Comparison of ENCODE assay signal across 13 cellular contexts in the genomic region with DNA sequence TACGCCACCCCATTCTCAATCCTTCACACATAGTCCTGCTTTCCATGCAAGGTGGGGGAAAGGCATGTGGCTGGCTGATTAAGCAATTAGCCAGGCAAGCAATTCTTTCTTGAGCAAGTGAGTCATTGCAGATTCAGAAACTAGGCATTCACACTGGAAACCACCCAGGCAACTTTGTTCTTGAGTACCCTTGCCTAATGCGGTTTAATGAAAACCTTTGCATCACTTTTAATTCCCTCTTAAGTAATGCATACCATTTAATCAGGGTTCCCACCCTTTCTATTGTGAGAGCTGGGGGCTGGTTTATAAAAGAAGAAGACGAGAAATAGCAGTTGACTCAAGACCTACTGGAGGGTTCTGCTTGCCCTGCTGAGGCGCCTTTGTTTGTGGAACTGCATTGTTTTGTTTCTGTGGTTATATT. TPM values are rescaled to one million over a fixed set of nuclear protein-coding genes. Genes with fewer than 3 reads are reported as not detected.
DNase-seq lines count a peak whose midpoint lies in the region; ATAC-seq and TF ChIP-seq lines count a peak whose summit lies in the region.
"Had no signal": no experiment of that assay in that cellular context is flagged by ENCODE, and none has a peak within 500 bp of the region (broad histone marks: within the 10 kb centered on the region; RNA-seq: fewer than 3 reads in every experiment).

No MANE protein-coding gene starts in this region.

- DNase-seq in activated naive CD4-positive, alpha-beta T cell treated with anti-CD3 and anti-CD28 coated beads for 36 hours, result peak; percentile 45
- DNase-seq in activated naive CD4-positive, alpha-beta T cell (lab: John Stamatoyannopoulos, UW), result no peak
- DNase-seq in SKM-1 treated with dmso at 0.1 percent for 144 hours (lab: John Stamatoyannopoulos, UW; ENCODE audit: unreplicated experiment) (peak; percentile 65), fibroblast of pulmonary artery (ENCODE audit: low read depth) (peak; percentile 86), Karpas-422 (no peak), NCI-H2107 treated with DMSO at 0.1 percent for 48 hours (lab: John Stamatoyannopoulos, UW; ENCODE audit: unreplicated experiment) (no peak)
- DNase-seq in stimulated activated naive CD8-positive, alpha-beta T cell treated with anti-CD3 and anti-CD28 coated beads, Interleukin-15, amount 100 ng/mL, for 72 hours, result no peak
- DNase-seq: activated CD8-positive, alpha-beta T cell treated with anti-CD3 and anti-CD28 coated beads for 36 hours; AML-193; OCI-M1 had no signal

- H3K27ac ChIP-seq in Karpas-422 (ENCODE audit: low read length), result no peak overlapping the region
- H3K27ac ChIP-seq: cardiac muscle cell had no signal

- no peak overlapping the region for H3K9ac ChIP-seq in Karpas-422 (ENCODE audit: low read length)

- H3K27ac Mint-ChIP-seq in activated naive CD4-positive, alpha-beta T cell treated with anti-CD3 and anti-CD28 coated beads for 36 hours, result no peak overlapping the region
- H3K27ac Mint-ChIP-seq in stimulated activated naive CD8-positive, alpha-beta T cell treated with anti-CD3 and anti-CD28 coated beads, Interleukin-15, amount 100 ng/mL, for 72 hours, result no peak overlapping the region
- H3K27ac Mint-ChIP-seq: activated CD8-positive, alpha-beta T cell treated with anti-CD3 and anti-CD28 coated beads for 36 hours had no signal

- no peaks in the 10 kb centered on the region for H3K79me2 ChIP-seq in Karpas-422 (ENCODE audit: low read length)

- H3K9me3 ChIP-seq in Karpas-422 (ENCODE audit: low read length), result peaks cover 24% of the 10 kb centered on the region

- intact Hi-C loops in activated naive CD4-positive, alpha-beta T cell treated with anti-CD3 and anti-CD28 coated beads for 36 hours (cut with micrococcal nuclease), result no loop called here

- H3K4me3 ChIP-seq in fibroblast of pulmonary artery (replicated peaks; ENCODE audit: low read depth, low read length) (no peak overlapping the region), Karpas-422 (ENCODE audit: low read length) (no peak overlapping the region)
- H3K4me3 ChIP-seq: cardiac muscle cell had no signal

- no peaks in the 10 kb centered on the region for H3K4me1 ChIP-seq in Karpas-422 (ENCODE audit: low read length)

- peak overlapping the region; percentile 14 for H3K4me3 Mint-ChIP-seq in activated naive CD4-positive, alpha-beta T cell treated with anti-CD3 and anti-CD28 coated beads for 36 hours
- no peak overlapping the region for H3K4me3 Mint-ChIP-seq in stimulated activated naive CD8-positive, alpha-beta T cell treated with anti-CD3 and anti-CD28 coated beads, Interleukin-15, amount 100 ng/mL, for 72 hours
- H3K4me3 Mint-ChIP-seq: activated CD8-positive, alpha-beta T cell treated with anti-CD3 and anti-CD28 coated beads for 36 hours had no signal

- no peak overlapping the region for H2AFZ ChIP-seq in Karpas-422 (ENCODE audit: low read length)

- H3K4me2 ChIP-seq in Karpas-422 (ENCODE audit: low read depth, low read length, poor library complexity, severe bottlenecking), result no peak overlapping the region

- peaks cover 5% of the 10 kb centered on the region for H3K27me3 Mint-ChIP-seq in activated naive CD4-positive, alpha-beta T cell treated with anti-CD3 and anti-CD28 coated beads for 36 hours (ENCODE audit: low read depth)
- peaks cover 23% of the 10 kb centered on the region for H3K27me3 Mint-ChIP-seq in stimulated activated naive CD8-positive, alpha-beta T cell treated with anti-CD3 and anti-CD28 coated beads, Interleukin-15, amount 100 ng/mL, for 72 hours

- no peaks in the 10 kb centered on the region for H3K9me3 Mint-ChIP-seq in activated naive CD4-positive, alpha-beta T cell treated with anti-CD3 and anti-CD28 coated beads for 36 hours
- peaks cover 0 to 5% of the 10 kb centered on the region in 2 donors for H3K9me3 Mint-ChIP-seq in stimulated activated naive CD8-positive, alpha-beta T cell treated with anti-CD3 and anti-CD28 coated beads, Interleukin-15, amount 100 ng/mL, for 72 hours
- H3K9me3 Mint-ChIP-seq: activated CD8-positive, alpha-beta T cell treated with anti-CD3 and anti-CD28 coated beads for 36 hours had no signal

- H3K36me3 ChIP-seq in Karpas-422 (ENCODE audit: insufficient read depth, low read length), result no peaks in the 10 kb centered on the region
- H3K36me3 ChIP-seq: cardiac muscle cell had no signal

- H3K9me2 ChIP-seq in Karpas-422 (replicated peaks; ENCODE audit: insufficient read depth, low read length), result no peaks in the 10 kb centered on the region

- TF ChIP-seq CTCF in fibroblast of pulmonary artery (IDR thresholded peaks at IDR 0.05; ENCODE audit: low read length, missing control alignments), result no peak

- no peaks in the 10 kb centered on the region for H3K36me3 Mint-ChIP-seq in activated naive CD4-positive, alpha-beta T cell treated with anti-CD3 and anti-CD28 coated beads for 36 hours (ENCODE audit: low read depth)

- CTCF ChIA-PET in activated naive CD4-positive, alpha-beta T cell treated with anti-CD3 and anti-CD28 coated beads for 36 hours (lab: Charles Lee), result no interaction called here

- peaks cover 17% of the 10 kb centered on the region for H3K4me1 Mint-ChIP-seq in activated naive CD4-positive, alpha-beta T cell treated with anti-CD3 and anti-CD28 coated beads for 36 hours (ENCODE audit: low read depth)
- peaks cover 13% of the 10 kb centered on the region for H3K4me1 Mint-ChIP-seq in stimulated activated naive CD8-positive, alpha-beta T cell treated with anti-CD3 and anti-CD28 coated beads, Interleukin-15, amount 100 ng/mL, for 72 hours

- no peaks in the 10 kb centered on the region for H3K27me3 ChIP-seq in Karpas-422 (ENCODE audit: low read length)
- H3K27me3 ChIP-seq: cardiac muscle cell had no signal

- ATAC-seq in stimulated activated naive CD8-positive, alpha-beta T cell treated with anti-CD3 and anti-CD28 coated beads, Interleukin-15, amount 100 ng/mL, for 72 hours, result peak; percentile 43
- no peak for ATAC-seq in GM21576 (IDR thresholded peaks at IDR 0.05; ENCODE audit: unreplicated experiment)
- ATAC-seq: activated CD8-positive, alpha-beta T cell treated with anti-CD3 and anti-CD28 coated beads for 36 hours had no signal

- H4K20me1 ChIP-seq in Karpas-422 (ENCODE audit: insufficient read depth, low read depth, low read length), result no peaks in the 10 kb centered on the region

RNA-seq across cellular contexts. Expression of gene TSHZ2, which starts 49.0 kb away (rescaled TPM):
- total RNA-seq in activated naive CD4-positive, alpha-beta T cell treated with anti-CD3 and anti-CD28 coated beads for 36 hours, result 10 to 100 TPM; 34.1 to 37.8 TPM
- 0.11 TPM in 1 of 2 replicates, not detected in the other for total RNA-seq in Karpas-422 (2014; rRNA removed; shearing (Covaris generic); ENCODE audit: low replicate concordance)
- total RNA-seq: pulmonary artery endothelial cell had no signal

Comparison
In these comparisons a context has a peak if more than half of its experiments do, and no peak if none do; other contexts are left out.
1. DNase-seq: peak in activated naive CD4-positive, alpha-beta T cell treated with anti-CD3 and anti-CD28 coated beads for 36 hours (single experiment), SKM-1 treated with dmso at 0.1 percent for 144 hours (single experiment) and fibroblast of pulmonary artery (single experiment); none in activated naive CD4-positive, alpha-beta T cell (0 of 4), stimulated activated naive CD8-positive, alpha-beta T cell treated with anti-CD3 and anti-CD28 coated beads, Interleukin-15, amount 100 ng/mL, for 72 hours (0 of 2), Karpas-422 (single experiment) and NCI-H2107 treated with DMSO at 0.1 percent for 48 hours (single experiment).
2. RNA of gene TSHZ2, which starts 49.0 kb away (total RNA-seq): 34.1 to 37.8 TPM in activated naive CD4-positive, alpha-beta T cell treated with anti-CD3 and anti-CD28 coated beads for 36 hours; 0.11 TPM in Karpas-422; every median in the first group is over 10 times any median in the second.